11 cellular contexts compared by ENCODE assay signal in the genomic region with DNA sequence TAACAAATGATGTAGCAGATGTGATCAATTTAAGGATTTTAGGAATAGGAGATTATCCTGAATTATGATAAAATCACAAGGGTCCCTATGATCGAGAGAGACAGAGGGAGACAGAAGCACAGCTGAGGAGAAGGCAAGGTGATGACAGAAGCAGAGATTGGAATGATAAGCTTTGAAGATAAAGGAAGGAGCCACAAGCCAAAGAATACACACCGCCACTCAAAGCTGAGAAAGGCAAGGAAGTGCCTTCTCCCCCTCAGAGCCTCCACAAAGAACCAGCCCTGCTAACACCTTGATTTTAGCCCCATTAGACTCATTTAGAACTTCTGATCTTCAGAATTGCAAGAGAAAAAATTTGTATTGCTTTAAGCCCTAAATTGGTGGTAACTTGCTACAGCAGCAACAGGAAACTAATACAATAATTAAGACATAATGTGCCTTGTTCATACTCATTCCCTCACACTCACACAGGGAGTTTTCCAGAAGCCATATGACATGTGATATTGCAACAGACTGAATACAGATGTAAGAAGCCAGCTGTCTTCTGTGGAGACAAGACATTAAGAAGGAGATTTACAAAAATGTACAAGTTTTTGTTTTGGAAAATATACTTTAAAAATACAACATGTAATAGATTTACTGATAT. TPM values are rescaled to one million over a fixed set of nuclear protein-coding genes. Genes with fewer than 3 reads are reported as not detected.
DNase-seq lines count a peak whose midpoint lies in the region; ATAC-seq, FAIRE-seq and TF ChIP-seq lines count a peak whose summit lies in the region.
"Had no signal": no experiment of that assay in that cellular context is flagged by ENCODE, and none has a peak within 500 bp of the region (broad histone marks: within the 10 kb centered on the region; RNA-seq: fewer than 3 reads in every experiment).

No MANE protein-coding gene starts in this region.

- TF ChIP-seq POLR2A in IMR-90 (IDR thresholded peaks at IDR 0.05; ENCODE audit: low read depth, low read length) = no peak
- no peak for TF ChIP-seq POLR2A in GM12878 (IDR thresholded peaks at IDR 0.05; ENCODE audit: low read depth, low read length)

- no peaks in the 10 kb centered on the region for H4K20me1 ChIP-seq in IMR-90 (ENCODE audit: insufficient read depth, low read length)
- no peaks in the 10 kb centered on the region for H4K20me1 ChIP-seq in GM12878 (ENCODE audit: control insufficient read depth, insufficient read depth)
- H4K20me1 ChIP-seq in PC-9 (ENCODE audit: insufficient read depth) = no peaks in the 10 kb centered on the region

- BruUV-seq in IMR-90 (replicated peaks; lab: Mats Ljungman, UMichigan) (no TSS peak), GM12878 (replicated peaks; lab: Mats Ljungman, UMichigan) (no TSS peak), PC-9 (replicated peaks; lab: Mats Ljungman, UMichigan) (no TSS peak)

- H4K8ac ChIP-seq in IMR-90 (ENCODE audit: low read depth in 2 of 2, low read length in 2 of 2) = peak overlapping the region in 1 of 2 experiments; percentile 24; a peak in 1 of 4 replicates

- DNase-seq in AG04450 (ENCODE audit: low read depth, low spot score) = peak; percentile 18
- peak; percentile 67 for DNase-seq in IMR-90
- DNase-seq in GM12878 (ENCODE audit: low read depth, low spot score) = no peak
- DNase-seq in memory B cell (ENCODE audit: low spot score in 2 of 2) = no peak
- no peak for DNase-seq in PC-9
- DNase-seq in NCI-H1436 treated with DMSO at 0.1 percent for 48 hours (lab: John Stamatoyannopoulos, UW) = no peak
- DNase-seq: DMS 273 treated with DMSO at 0.1 percent for 48 hours, PC-3, small intestine had no signal

- dilution Hi-C loops in IMR-90 (cut with HindIII; ENCODE audit: low sequenced_read_pairs, unreplicated experiment) = no loop called here

- H3K4me3 ChIP-seq in AG04450 (ENCODE audit: low read depth, low read length) = no peak overlapping the region
- H3K4me3 ChIP-seq in IMR-90 (ENCODE audit: insufficient read depth, low read depth, low read length) = no peak overlapping the region
- no peak overlapping the region for H3K4me3 ChIP-seq in GM12878
- no peak overlapping the region for H3K4me3 ChIP-seq in PC-9

- peaks cover 19% of the 10 kb centered on the region for H3K36me3 Mint-ChIP-seq in memory B cell

- peaks cover 2% of the 10 kb centered on the region; the same call in 1 of the 2 replicates for H3K36me3 ChIP-seq in IMR-90 (ENCODE audit: control insufficient read depth, insufficient read depth, low read length)
- no peaks in the 10 kb centered on the region for H3K36me3 ChIP-seq in GM12878 (ENCODE audit: control insufficient read depth in 2 of 2, insufficient read depth in 2 of 2, low read length in 1 of 2)
- no peaks in the 10 kb centered on the region for H3K36me3 ChIP-seq in PC-9 (ENCODE audit: low read depth)

- H3K79me1 ChIP-seq in IMR-90 (ENCODE audit: low read depth in 1 of 2, low read length in 2 of 2) = no peaks in the 10 kb centered on the region

- no peak overlapping the region; the same call in 1 of the 2 replicates for H2BK20ac ChIP-seq in IMR-90 (ENCODE audit: low read depth, low read length)

- H3K4ac ChIP-seq in IMR-90 (ENCODE audit: low read depth, low read length) = 0 out of 2 replicates have a peak overlapping the region, but pooled peaks have one; percentile 25

- peak overlapping the region; percentile 91 for H3K27ac Mint-ChIP-seq in memory B cell

- intact Hi-C loops in IMR-90 (cut with micrococcal nuclease) = no loop called here
- intact Hi-C loops in GM12878 (cut with micrococcal nuclease; ENCODE audit: unreplicated experiment) = loop anchor here (1.0 kb wide), 1 partner anchor 30 kb away; no protein-coding TSS in a partner anchor
- intact Hi-C loops in PC-9 (cut with micrococcal nuclease; ENCODE audit: unreplicated experiment) = no loop called here

- H3K9ac ChIP-seq in IMR-90 (ENCODE audit: low read depth, low read length) = no peak overlapping the region
- no peak overlapping the region for H3K9ac ChIP-seq in GM12878 (ENCODE audit: control insufficient read depth, insufficient read depth, low read length)

- peaks cover 6% of the 10 kb centered on the region; the same call in 1 of the 2 replicates for H3K9me1 ChIP-seq in IMR-90 (ENCODE audit: insufficient read depth, low read length)

- H2AK9ac ChIP-seq in IMR-90 (replicated peaks; ENCODE audit: low read depth, low read length, poor library complexity) = no peak overlapping the region

- H2AK5ac ChIP-seq in IMR-90 (ENCODE audit: low read depth, low read length) = no peak overlapping the region

- CTCF ChIA-PET in AG04450 (lab: Charles Lee) (interaction anchor here (0.7 to 2.8 kb wide), 5 partner anchors 23 to 66 kb away, joined by 3 to 40 read pairs (median 4); no protein-coding TSS in a partner anchor), IMR-90 (lab: Yijun Ruan, JAX) (interaction anchor here (1.6 to 2.9 kb wide), 2 partner anchors 37 to 52 kb away, joined by 3 to 39 read pairs; no protein-coding TSS in a partner anchor), GM12878 (lab: Yijun Ruan, JAX) (interaction anchor here (0.6 to 5.8 kb wide), 11 partner anchors 8 to 85 kb away, joined by 3 to 116 read pairs (median 4); no protein-coding TSS in a partner anchor), PC-9 (lab: Charles Lee) (no interaction called here)

- H3K27me3 ChIP-seq in AG04450 (ENCODE audit: control insufficient read depth, insufficient read depth, low read length) = no peaks in the 10 kb centered on the region
- H3K27me3 ChIP-seq in IMR-90 (ENCODE audit: control insufficient read depth, insufficient read depth, low read length) = no peaks in the 10 kb centered on the region
- peaks cover 0 to 1% of the 10 kb centered on the region in 2 experiments; a peak in 1 of 4 replicates for H3K27me3 ChIP-seq in GM12878 (replicated peaks in 1 of 2; ENCODE audit: control insufficient read depth in 2 of 2, insufficient read depth in 2 of 2, low read length in 1 of 2)
- H3K27me3 ChIP-seq in PC-9 (ENCODE audit: insufficient read depth, low read depth) = no peaks in the 10 kb centered on the region

- H2AFZ ChIP-seq in IMR-90 (replicated peaks; ENCODE audit: low read length, poor library complexity) (no peak overlapping the region), GM12878 (ENCODE audit: control insufficient read depth, low read depth, low read length) (no peak overlapping the region), PC-9 (no peak overlapping the region)

- H3K4me2 ChIP-seq in IMR-90 (ENCODE audit: low read depth, low read length) (no peak overlapping the region; the same call in 1 of the 2 replicates), GM12878 (ENCODE audit: control insufficient read depth, insufficient read depth) (peak overlapping the region; percentile 41; the same call in 1 of the 2 replicates), PC-9 (no peak overlapping the region)

- no peak overlapping the region for H2BK120ac ChIP-seq in IMR-90 (ENCODE audit: low read depth, low read length)

- SMC1A ChIA-PET in GM12878 (lab: Charles Lee; ENCODE audit: uncharacterized antibody, unreplicated experiment) = interaction anchor here (1.1 to 7.2 kb wide), 9 partner anchors 9 to 305 kb away, joined by 3 to 76 read pairs (median 5); no protein-coding TSS in a partner anchor

- TF ChIP-seq EP300 in GM12878 (IDR thresholded peaks at IDR 0.05; ENCODE audit: borderline replicate concordance in 1 of 2, control insufficient read depth in 1 of 2, low read depth in 2 of 2, low read length in 2 of 2) = no peak

- ATAC-seq in IMR-90 (ENCODE audit: low read depth) (no peak), GM12878 (no peak), memory B cell (ENCODE audit: low read depth) (no peak), HG03095 (IDR thresholded peaks at IDR 0.05; ENCODE audit: unreplicated experiment) (no peak), HG03280 (IDR thresholded peaks at IDR 0.05; ENCODE audit: unreplicated experiment) (no peak)
- ATAC-seq: PC-3 had no signal

- no CpG with 5 or more reads among the region's 2 CpGs for WGBS in IMR-90 (ENCODE audit: extremely low coverage in 2 of 2, insufficient read length in 1 of 2), 2 experiments
- WGBS in GM12878 (ENCODE audit: insufficient coverage, insufficient replicate concordance, low lambda C conversion rate, missing lambda C conversion rate) = 65% methylated on average over 2 of the region's 2 CpGs

- H3K9me3 ChIP-seq in AG04450 (ENCODE audit: control insufficient read depth, insufficient read depth, low read length) (no peaks in the 10 kb centered on the region), IMR-90 (ENCODE audit: control insufficient read depth, insufficient read depth, low read length) (no peaks in the 10 kb centered on the region), GM12878 (replicated peaks; ENCODE audit: control insufficient read depth, insufficient read depth, low read length) (no peaks in the 10 kb centered on the region; the same call in 2 of the 3 replicates), PC-9 (ENCODE audit: insufficient read depth, low read depth) (no peaks in the 10 kb centered on the region)

- peaks cover 4% of the 10 kb centered on the region; the same call in 1 of the 2 replicates for H3F3A ChIP-seq in PC-9 (ENCODE audit: insufficient read depth, low read depth)

- no peaks in the 10 kb centered on the region; the same call in 1 of the 2 replicates for H3K79me2 ChIP-seq in GM12878 (ENCODE audit: control insufficient read depth, insufficient read depth, low read length)
- no peaks in the 10 kb centered on the region for H3K79me2 ChIP-seq in PC-9 (ENCODE audit: low read depth)

- no peaks in the 10 kb centered on the region for H3K9me2 ChIP-seq in PC-9 (ENCODE audit: insufficient read depth)

- no peaks in the 10 kb centered on the region for H3K27me3 Mint-ChIP-seq in memory B cell

- TF ChIP-seq CTCF in AG04450 (IDR thresholded peaks at IDR 0.05; ENCODE audit: low read depth, low read length) (no peak), IMR-90 (conservative IDR thresholded peaks at IDR 0.05; ENCODE audit: low read depth, low read length) (no peak), GM12878 (IDR thresholded peaks at IDR 0.05 in 2 of 3, conservative IDR thresholded peaks at IDR 0.05 in 1 of 3; ENCODE audit: control insufficient read depth in 2 of 3, extremely low read depth in 1 of 3, insufficient read depth in 1 of 3, low read depth in 3 of 3, low read length in 3 of 3) (no peak), PC-9 (conservative IDR thresholded peaks at IDR 0.05) (no peak)

- H2BK5ac ChIP-seq in IMR-90 (ENCODE audit: low read depth, low read length, poor library complexity, severe bottlenecking) = no peak overlapping the region

- TF ChIP-seq RAD21 in IMR-90 (IDR thresholded peaks at IDR 0.05; ENCODE audit: low read length) (no peak), GM12878 (IDR thresholded peaks at IDR 0.05; ENCODE audit: insufficient read depth, low read depth, low read length) (no peak)

- H3K4me3 Mint-ChIP-seq in memory B cell = peak overlapping the region; percentile 88

- POLR2A ChIA-PET in AG04450 (lab: Yijun Ruan, JAX) = interaction anchor here (1.1 kb wide), 1 partner anchor 87 kb away, joined by 3 read pairs; a partner anchor contains a TSS
- POLR2A ChIA-PET in IMR-90 (lab: Charles Lee; ENCODE audit: unreplicated experiment) = no interaction called here
- POLR2A ChIA-PET in GM12878 (lab: Charles Lee) = interaction anchor here (1.0 to 2.0 kb wide), 2 partner anchors 14 to 87 kb away, joined by 3 to 7 read pairs; a partner anchor contains a TSS
- POLR2A ChIA-PET in PC-9 (lab: Charles Lee; ENCODE audit: unreplicated experiment) = no interaction called here

- peak overlapping the region; percentile 90 for H3K18ac ChIP-seq in IMR-90 (ENCODE audit: low read depth, low read length)

- in situ Hi-C loops in IMR-90 (cut with MboI; ENCODE audit: low sequenced_read_pairs) = no loop called here
- in situ Hi-C loops in GM12878 (cut with MboI) = no loop called here

- peaks cover 47% of the 10 kb centered on the region for H3K4me1 Mint-ChIP-seq in memory B cell

- no peak overlapping the region for H3K14ac ChIP-seq in IMR-90 (replicated peaks; ENCODE audit: low read depth, low read length)

- H3K4me1 ChIP-seq in IMR-90 (ENCODE audit: control insufficient read depth, insufficient read depth, low read length) (peaks cover 9% of the 10 kb centered on the region), GM12878 (ENCODE audit: control insufficient read depth, insufficient read depth, low read length) (peaks cover 6% of the 10 kb centered on the region), PC-9 (replicated peaks; ENCODE audit: insufficient read depth) (peaks cover 7% of the 10 kb centered on the region; the same call in 1 of the 2 replicates)

- no peak overlapping the region for H3K56ac ChIP-seq in IMR-90 (ENCODE audit: extremely low read depth, insufficient read depth, low read length)

- RAD21 ChIA-PET in GM12878 (lab: Charles Lee; ENCODE audit: unreplicated experiment) = interaction anchor here (0.9 to 6.6 kb wide), 8 partner anchors 12 to 118 kb away, joined by 3 to 83 read pairs (median 4); no protein-coding TSS in a partner anchor

- no peaks in the 10 kb centered on the region for H3K9me3 Mint-ChIP-seq in memory B cell

- H2BK15ac ChIP-seq in IMR-90 (ENCODE audit: low read depth, low read length) = no peak overlapping the region

- H3K27ac ChIP-seq in AG04450 (ENCODE audit: low read depth, low read length) (no peak overlapping the region), IMR-90 (ENCODE audit: insufficient read depth, low read length) (peak overlapping the region; percentile 68; the same call in 1 of the 2 replicates), GM12878 (ENCODE audit: control insufficient read depth, insufficient read depth) (no peak overlapping the region), PC-9 (no peak overlapping the region)

- peak overlapping the region; percentile 65 for H4K5ac ChIP-seq in IMR-90 (ENCODE audit: low read depth, low read length)

- no peak overlapping the region for H4K91ac ChIP-seq in IMR-90 (ENCODE audit: insufficient read depth, low read depth, low read length)

- peak overlapping the region; percentile 21; the same call in 1 of the 2 replicates for H3K23ac ChIP-seq in IMR-90 (ENCODE audit: low read depth, low read length)

- no peak for FAIRE-seq in GM12878 (lab: Jason Lieb, UNC)
- FAIRE-seq: small intestine had no signal

RNA-seq across cellular contexts. Expression of a gene that starts 38.2 kb away (rescaled TPM):
- polyA plus RNA-seq in AG04450 (2011; rRNA removed) (22.4 and 26.1 TPM in 2 replicates), IMR-90 (2012; rRNA removed) (5.1 and 7.9 TPM in 2 replicates), GM12878 (2011; rRNA removed) (6.2 and 8.8 TPM in 2 replicates), GM12878 (2014; fragmentation: Illumina TruSeq; extraction: Trizol) (2.4 and 3.2 TPM in 2 replicates), GM12878 (2014; fragmentation: Nextera tagmentation; extraction: Ambion mirVana) (under 1 TPM; 0.46 to 0.63 TPM), GM12878 (2014; rRNA removed) (1.0 and 1.1 TPM in 2 replicates), GM12878 (2016; fragmentation: Nextera tagmentation; extraction: Ambion mirVana) (under 1 TPM; 0.60 to 0.75 TPM)
- 45.1 and 57.2 TPM in 2 replicates for polyA minus RNA-seq in AG04450 (2011; rRNA and poly(A)+ RNA removed)
- total RNA-seq in IMR-90 (2012; rRNA removed) (8.9 and 12.7 TPM in 2 replicates), GM12878 (2014; rRNA removed) (1.7 and 2.6 TPM in 2 replicates), GM12878 (2014; rRNA removed; fragmentation: Illumina TruSeq; extraction: Trizol) (1.3 and 2.0 TPM in 2 replicates), GM12878 (2021) (3.7 and 4.4 TPM in 2 replicates), PC-9 (2021) (8.9 and 12.1 TPM in 2 replicates)
- 2.3 and 4.8 TPM in 2 replicates for polyA plus RNA-seq in IMR-90 (2012; cell fraction: cytosol; rRNA removed)
- polyA plus RNA-seq in IMR-90 (2012; cell fraction: nucleus; rRNA removed; ENCODE audit: low replicate concordance) = 28.9 and 84.8 TPM in 2 replicates
- 18.5 and 20.6 TPM in 2 replicates for total RNA-seq in GM12878 (2013; cell fraction: nucleolus; rRNA removed)
- polyA plus RNA-seq in GM12878 (2011; ENCODE audit: low read depth) = 7.5 TPM
- polyA plus RNA-seq in GM12878 (2011; cell fraction: cytosol; rRNA removed) = 6.0 and 8.8 TPM in 2 replicates
- 8.4 and 10.5 TPM in 2 replicates for polyA plus RNA-seq in GM12878 (2011; cell fraction: nucleus; rRNA removed)
- polyA plus RNA-seq in GM12878 (2012) = 4.4 and 4.6 TPM in 2 replicates
- 14.5 and 14.8 TPM in 2 replicates for polyA minus RNA-seq in GM12878 (2011; rRNA and poly(A)+ RNA removed)
- 4.7 and 5.3 TPM in 2 replicates for polyA minus RNA-seq in GM12878 (2011; cell fraction: cytosol; rRNA and poly(A)+ RNA removed)
- polyA minus RNA-seq in GM12878 (2011; cell fraction: nucleus; rRNA and poly(A)+ RNA removed) = 12.2 and 23.5 TPM in 2 replicates

Comparison
In these comparisons a context has a peak if more than half of its experiments do, and no peak if none do; other contexts are left out.
1. DNase-seq: peak in AG04450 (single experiment) and IMR-90 (single experiment); none in GM12878 (single experiment), memory B cell (0 of 2), PC-9 (0 of 2) and NCI-H1436 treated with DMSO at 0.1 percent for 48 hours (single experiment).
2. POLR2A ChIA-PET loops: an anchor here in AG04450 (1.1 kb wide) and GM12878 (1.0 to 2.0 kb wide); none called in IMR-90 and PC-9.